21 cellular contexts compared by ENCODE assay signal in the genomic region with DNA sequence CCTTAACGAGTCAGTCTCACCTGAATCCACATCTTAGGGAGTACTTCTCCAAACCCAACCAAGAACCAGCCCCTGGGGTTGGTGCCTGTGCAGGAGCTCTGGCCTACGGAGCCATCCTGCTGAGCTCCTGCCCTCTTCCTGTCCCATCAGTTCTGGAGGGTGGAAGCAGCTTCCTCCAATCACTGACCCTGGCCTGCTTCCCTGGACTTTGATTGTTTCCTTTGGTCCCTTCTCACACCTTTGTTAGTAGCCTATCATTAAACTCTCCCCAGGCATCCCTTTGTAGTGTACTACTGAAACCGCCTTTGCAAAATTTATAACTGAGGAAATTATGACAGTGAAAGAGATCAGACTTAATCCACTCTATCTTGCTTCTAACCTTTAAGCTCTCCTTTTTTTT.
"Had no signal": no experiment of that assay in that cellular context is flagged by ENCODE, and none has a peak within 500 bp of the region (broad histone marks: within the 10 kb centered on the region; RNA-seq: fewer than 3 reads in every experiment).

No MANE protein-coding gene starts in this region.

- H3K27me3 Mint-ChIP-seq: activated CD4-positive, alpha-beta T cell treated with anti-CD3 and anti-CD28 coated beads, Interleukin-2, amount 10 ng/mL, durations not matched to agents 7 days and 5 days; IgD-negative memory B cell had no signal

- H3K9me3 ChIP-seq: breast epithelium had no signal

- ATAC-seq: activated T-cell treated with anti-CD3 and anti-CD28 coated beads, Interleukin-2, amount 50 U/mL, for 4 hours; PC-3 had no signal

- H3K4me3 Mint-ChIP-seq: activated CD4-positive, alpha-beta memory T cell treated with anti-CD3 and anti-CD28 coated beads for 36 hours; activated CD4-positive, alpha-beta T cell treated with anti-CD3 and anti-CD28 coated beads, Interleukin-2, amount 10 ng/mL, durations not matched to agents 7 days and 5 days; activated naive CD8-positive, alpha-beta T cell treated with anti-CD3 and anti-CD28 coated beads, Interleukin-2, amount 10 ng/mL, durations not matched to agents 7 days and 5 days; activated T-cell treated with anti-CD3 and anti-CD28 coated beads, Interleukin-2, amount 50 U/mL, for 4 hours; T-helper 1 cell treated with Interleukin-12 subunit alpha and Interleukin-12 subunit beta and Interleukin-4 antibody, amounts not matched to agents 30 μg/mL and 1 μg/mL, for 36 hours had no signal

- H3K4me1 Mint-ChIP-seq: activated CD4-positive, alpha-beta T cell treated with anti-CD3 and anti-CD28 coated beads, Interleukin-2, amount 10 ng/mL, durations not matched to agents 7 days and 5 days; activated naive CD8-positive, alpha-beta T cell treated with anti-CD3 and anti-CD28 coated beads, Interleukin-2, amount 10 ng/mL, durations not matched to agents 7 days and 5 days had no signal

- DNase-seq: activated CD4-positive, alpha-beta memory T cell treated with anti-CD3 and anti-CD28 coated beads for 36 hours; activated CD4-positive, alpha-beta T cell treated with anti-CD3 and anti-CD28 coated beads, Interleukin-2, amount 10 ng/mL, durations not matched to agents 7 days and 5 days; activated CD4-positive, CD25-positive, alpha-beta regulatory T cell; activated CD8-positive, alpha-beta memory T cell treated with anti-CD3 and anti-CD28 coated beads for 24 hours; activated effector memory CD4-positive, alpha-beta T cell treated with anti-CD3 and anti-CD28 coated beads, Interleukin-2, amount 50 U/mL, for 16 hours; activated naive CD4-positive, alpha-beta T cell treated with Interleukin-2 at 50 U/mL for 16 hours; activated naive CD8-positive, alpha-beta T cell treated with anti-CD3 and anti-CD28 coated beads, Interleukin-2, amount 10 ng/mL, durations not matched to agents 7 days and 5 days; activated T-cell treated with anti-CD3 and anti-CD28 coated beads, Interleukin-2, amount 50 U/mL, for 4 hours; caudate nucleus; KG1; NCI-H1092; NCI-H1930; NCI-H2171; NCI-H345; NCI-H510A treated with DMSO at 0.1 percent for 48 hours; PC-3; SHP77 treated with DMSO at 0.1 percent for 48 hours had no signal

- H3K4me3 ChIP-seq: breast epithelium had no signal

- H3K9me3 Mint-ChIP-seq: activated CD4-positive, alpha-beta memory T cell treated with anti-CD3 and anti-CD28 coated beads for 36 hours; activated CD4-positive, alpha-beta T cell treated with anti-CD3 and anti-CD28 coated beads, Interleukin-2, amount 10 ng/mL, durations not matched to agents 7 days and 5 days; activated naive CD8-positive, alpha-beta T cell treated with anti-CD3 and anti-CD28 coated beads, Interleukin-2, amount 10 ng/mL, durations not matched to agents 7 days and 5 days; activated T-cell treated with anti-CD3 and anti-CD28 coated beads, Interleukin-2, amount 50 U/mL, for 4 hours; IgD-negative memory B cell; T-helper 1 cell treated with Interleukin-12 subunit alpha and Interleukin-12 subunit beta and Interleukin-4 antibody, amounts not matched to agents 30 μg/mL and 1 μg/mL, for 36 hours had no signal

- H3K27ac ChIP-seq: breast epithelium had no signal

- FAIRE-seq: RCC 7860 had no signal

- H3K36me3 ChIP-seq: breast epithelium had no signal

- H3K27ac Mint-ChIP-seq: activated CD4-positive, alpha-beta memory T cell treated with anti-CD3 and anti-CD28 coated beads for 36 hours; activated CD4-positive, alpha-beta T cell treated with anti-CD3 and anti-CD28 coated beads, Interleukin-2, amount 10 ng/mL, durations not matched to agents 7 days and 5 days; activated naive CD8-positive, alpha-beta T cell treated with anti-CD3 and anti-CD28 coated beads, Interleukin-2, amount 10 ng/mL, durations not matched to agents 7 days and 5 days; T-helper 1 cell treated with Interleukin-12 subunit alpha and Interleukin-12 subunit beta and Interleukin-4 antibody, amounts not matched to agents 30 μg/mL and 1 μg/mL, for 36 hours had no signal

- H3K27me3 ChIP-seq: breast epithelium had no signal

- H3K4me1 ChIP-seq: breast epithelium had no signal

- H3K36me3 Mint-ChIP-seq: activated CD4-positive, alpha-beta memory T cell treated with anti-CD3 and anti-CD28 coated beads for 36 hours; activated naive CD8-positive, alpha-beta T cell treated with anti-CD3 and anti-CD28 coated beads, Interleukin-2, amount 10 ng/mL, durations not matched to agents 7 days and 5 days had no signal
